ENCODE assay signal across 9 cellular contexts in the genomic region with DNA sequence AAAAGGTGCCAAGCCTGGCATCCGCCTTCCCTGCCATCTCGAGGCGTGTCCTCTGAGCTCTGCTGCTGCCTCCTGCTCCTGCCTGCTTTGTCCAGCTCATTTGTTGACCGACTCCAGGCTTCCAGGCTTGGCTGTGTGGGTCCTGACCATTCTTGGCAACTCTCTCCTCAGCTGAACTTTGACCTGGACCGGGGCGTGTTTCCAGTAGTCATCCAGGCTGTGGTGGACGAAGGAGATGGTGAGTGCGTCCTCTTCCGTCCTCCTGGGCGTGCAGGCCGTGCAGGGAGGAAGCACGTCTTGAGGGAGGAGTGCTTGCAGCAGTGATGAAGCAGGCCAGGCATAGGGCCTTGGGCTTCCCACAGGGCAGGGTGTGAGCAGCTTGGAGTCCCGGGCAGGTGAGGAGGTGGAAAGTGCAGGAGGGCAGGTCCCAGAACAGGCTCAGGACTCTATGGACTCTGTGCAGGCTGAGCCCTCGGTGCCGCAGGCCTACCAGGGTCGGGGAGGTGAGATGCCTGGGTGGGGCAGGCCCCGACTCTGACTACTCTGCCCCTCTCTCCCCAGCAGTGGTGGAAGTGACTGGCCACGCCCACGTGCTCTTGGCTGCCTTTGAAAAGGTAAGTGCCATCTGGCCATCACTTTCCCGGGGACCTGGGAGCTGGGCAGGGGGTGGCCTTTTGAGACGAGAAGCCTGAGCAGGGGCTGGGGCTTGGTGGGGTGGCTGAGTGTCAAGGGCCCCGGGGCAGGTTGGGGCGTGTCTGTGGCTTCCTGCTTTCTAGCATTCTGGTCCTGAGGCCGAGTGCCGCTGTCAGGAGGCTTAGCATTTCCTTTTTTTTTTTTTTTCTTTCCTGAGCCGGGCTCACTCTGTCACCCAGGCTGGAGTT. TPM values are rescaled to one million over a fixed set of nuclear protein-coding genes. Genes with fewer than 3 reads are reported as not detected.
DNase-seq lines count a peak whose midpoint lies in the region; ATAC-seq and TF ChIP-seq lines count a peak whose summit lies in the region.
"Had no signal": no experiment of that assay in that cellular context is flagged by ENCODE, and none has a peak within 500 bp of the region (broad histone marks: within the 10 kb centered on the region; RNA-seq: fewer than 3 reads in every experiment).

No MANE protein-coding gene starts in this region.

- no peak for TF ChIP-seq POLR2A in gastrocnemius medialis (IDR thresholded peaks at IDR 0.05)

- in situ Hi-C loops in gastrocnemius medialis (cut with MboI; ENCODE audit: low sequenced_read_pairs in 4 of 4): no loop called here

- H3K4me1 Mint-ChIP-seq in T-cell: peaks cover 51 to 67% (median 65%) of the 10 kb centered on the region in 3 donors
- H3K4me1 Mint-ChIP-seq in activated naive CD8-positive, alpha-beta T cell treated with anti-CD3 and anti-CD28 coated beads, Interleukin-2, amount 10 ng/mL, durations not matched to agents 7 days and 5 days: peaks cover 43% of the 10 kb centered on the region
- peaks cover 24 to 31% of the 10 kb centered on the region in 2 donors for H3K4me1 Mint-ChIP-seq in natural killer cell

- no peaks in the 10 kb centered on the region for H3K9me3 ChIP-seq in gastrocnemius medialis

- H3K27me3 Mint-ChIP-seq in T-cell (no peaks in the 10 kb centered on the region), natural killer cell (ENCODE audit: low read depth in 2 of 2) (no peaks in the 10 kb centered on the region)
- no peaks in the 10 kb centered on the region for H3K27me3 Mint-ChIP-seq in activated naive CD8-positive, alpha-beta T cell treated with anti-CD3 and anti-CD28 coated beads, Interleukin-2, amount 10 ng/mL, durations not matched to agents 7 days and 5 days

- H3K27me3 ChIP-seq in gastrocnemius medialis: no peaks in the 10 kb centered on the region

- H3K27ac Mint-ChIP-seq in T-cell (peak overlapping the region; percentile 95 to 98), natural killer cell (peak overlapping the region; percentile 22 to 85)
- peak overlapping the region; percentile 95 for H3K27ac Mint-ChIP-seq in activated naive CD8-positive, alpha-beta T cell treated with anti-CD3 and anti-CD28 coated beads, Interleukin-2, amount 10 ng/mL, durations not matched to agents 7 days and 5 days

- H3K36me3 Mint-ChIP-seq in T-cell (peaks cover 7% of the 10 kb centered on the region), natural killer cell (no peaks in the 10 kb centered on the region)
- peaks cover 18% of the 10 kb centered on the region for H3K36me3 Mint-ChIP-seq in activated naive CD8-positive, alpha-beta T cell treated with anti-CD3 and anti-CD28 coated beads, Interleukin-2, amount 10 ng/mL, durations not matched to agents 7 days and 5 days

- H3K4me1 ChIP-seq in gastrocnemius medialis: peaks cover 5 to 11% of the 10 kb centered on the region in 2 donors

- H3K4me3 Mint-ChIP-seq in T-cell (peak overlapping the region; percentile 50 to 72 (median 62)), natural killer cell (peak overlapping the region; percentile 45)
- H3K4me3 Mint-ChIP-seq in activated naive CD8-positive, alpha-beta T cell treated with anti-CD3 and anti-CD28 coated beads, Interleukin-2, amount 10 ng/mL, durations not matched to agents 7 days and 5 days: peak overlapping the region; percentile 70

- H3K36me3 ChIP-seq in gastrocnemius medialis: peaks cover 0 to 36% of the 10 kb centered on the region in 2 donors

- CTCF ChIA-PET in T-cell (lab: Charles Lee): no interaction called here

- peak overlapping the region in 1 of 4 donors; percentile 38 for H3K27ac ChIP-seq in gastrocnemius medialis

- DNase-seq in T-cell: peak in 33 of 34 experiments; percentile 36 to 75 (median 56)
- peak; percentile 79 for DNase-seq in activated naive CD8-positive, alpha-beta T cell treated with anti-CD3 and anti-CD28 coated beads, Interleukin-2, amount 10 ng/mL, durations not matched to agents 7 days and 5 days
- peak; percentile 36 for DNase-seq in natural killer cell
- DNase-seq in NCI-H526 (lab: John Stamatoyannopoulos, UW): no peak
- DNase-seq in LoVo (ENCODE audit: low spot score): no peak
- DNase-seq in gastrocnemius medialis: no peak

- ATAC-seq in GM19463 (IDR thresholded peaks at IDR 0.05; ENCODE audit: unreplicated experiment): peak; percentile 43
- ATAC-seq in T-cell (replicated peaks in 1 of 4): peak; percentile 70 to 86 (median 84)
- ATAC-seq in activated naive CD8-positive, alpha-beta T cell treated with anti-CD3 and anti-CD28 coated beads, Interleukin-2, amount 10 ng/mL, durations not matched to agents 7 days and 5 days (ENCODE audit: low read depth): peak; percentile 72
- peak; percentile 44 to 52 (median 48) for ATAC-seq in natural killer cell
- ATAC-seq in HG02610 (IDR thresholded peaks at IDR 0.05; ENCODE audit: unreplicated experiment): no peak
- ATAC-seq in gastrocnemius medialis: no peak
- ATAC-seq: HCT116 had no signal

- POLR2A ChIA-PET in T-cell (lab: Charles Lee): interaction anchor here in 1 of 2 donors (0.5 kb wide), 1 partner anchor 146 kb away, joined by 10 read pairs; no protein-coding TSS in a partner anchor
- POLR2A ChIA-PET in activated naive CD8-positive, alpha-beta T cell treated with anti-CD3 and anti-CD28 coated beads, Interleukin-2, amount 10 ng/mL, durations not matched to agents 7 days and 5 days (lab: Charles Lee): interaction anchor here (0.6 to 2.0 kb wide), 10 partner anchors 11 to 977 kb away, joined by 3 to 10 read pairs (median 6); a partner anchor contains a TSS

- intact Hi-C loops in natural killer cell (cut with micrococcal nuclease): no loop called here
- intact Hi-C loops in gastrocnemius medialis (cut with DNase I; ENCODE audit: low total_unique reads): no loop called here

- no peak for TF ChIP-seq CTCF in natural killer cell (IDR thresholded peaks at IDR 0.05)
- no peak for TF ChIP-seq CTCF in gastrocnemius medialis (IDR thresholded peaks at IDR 0.05 in 4 of 5, conservative IDR thresholded peaks at IDR 0.05 in 1 of 5)

- H3K9me3 Mint-ChIP-seq in T-cell: no peaks in the 10 kb centered on the region
- no peaks in the 10 kb centered on the region for H3K9me3 Mint-ChIP-seq in activated naive CD8-positive, alpha-beta T cell treated with anti-CD3 and anti-CD28 coated beads, Interleukin-2, amount 10 ng/mL, durations not matched to agents 7 days and 5 days
- no peaks in the 10 kb centered on the region for H3K9me3 Mint-ChIP-seq in natural killer cell

- H3K4me3 ChIP-seq in gastrocnemius medialis: no peak overlapping the region

RNA-seq across cellular contexts. Expression of a gene that starts 28.6 kb away (rescaled TPM):
- 10 to 100 TPM; 53.3 to 64.0 (median 62.2) TPM for total RNA-seq in T-cell
- total RNA-seq in activated naive CD8-positive, alpha-beta T cell treated with anti-CD3 and anti-CD28 coated beads, Interleukin-2, amount 10 ng/mL, durations not matched to agents 7 days and 5 days: 10 to 100 TPM; 40.7 to 42.7 TPM
- 10 to 100 TPM; 30.8 to 39.1 (median 35.0) TPM for total RNA-seq in natural killer cell
- total RNA-seq in gastrocnemius medialis: 10 to 100 TPM in 1 of 4 donors, 1 to 10 TPM in 3; 7.4 to 10.2 (median 8.8) TPM

RNA-seq across cellular contexts. Expression of a gene that starts 40.2 kb away (rescaled TPM):
- total RNA-seq in T-cell: 10 to 100 TPM; 63.1 to 76.8 (median 72.2) TPM
- total RNA-seq in activated naive CD8-positive, alpha-beta T cell treated with anti-CD3 and anti-CD28 coated beads, Interleukin-2, amount 10 ng/mL, durations not matched to agents 7 days and 5 days: 10 to 100 TPM; 84.4 to 91.7 TPM
- 100 to 1,000 TPM; 102 to 106 (median 105) TPM for total RNA-seq in natural killer cell
- total RNA-seq in gastrocnemius medialis: 10 to 100 TPM; 33.8 to 62.9 (median 55.0) TPM

RNA-seq across cellular contexts. Expression of a gene that starts 50.1 kb away (rescaled TPM):
- 10 to 100 TPM; 26.0 to 53.1 (median 47.6) TPM for total RNA-seq in T-cell
- 10 to 100 TPM; 21.3 to 23.7 TPM for total RNA-seq in activated naive CD8-positive, alpha-beta T cell treated with anti-CD3 and anti-CD28 coated beads, Interleukin-2, amount 10 ng/mL, durations not matched to agents 7 days and 5 days
- 10 to 100 TPM; 40.8 to 54.4 (median 53.6) TPM for total RNA-seq in natural killer cell
- 10 to 100 TPM; 13.5 to 19.0 (median 15.4) TPM for total RNA-seq in gastrocnemius medialis

Comparison
In these comparisons a context has a peak if more than half of its experiments do, and no peak if none do; other contexts are left out.
1. ATAC-seq: peak in GM19463 (single experiment), T-cell (4 of 4), activated naive CD8-positive, alpha-beta T cell treated with anti-CD3 and anti-CD28 coated beads, Interleukin-2, amount 10 ng/mL, durations not matched to agents 7 days and 5 days (single experiment) and natural killer cell (3 of 3); none in HG02610 (single experiment) and gastrocnemius medialis (0 of 2).
2. DNase-seq: peak in T-cell (33 of 34), activated naive CD8-positive, alpha-beta T cell treated with anti-CD3 and anti-CD28 coated beads, Interleukin-2, amount 10 ng/mL, durations not matched to agents 7 days and 5 days (single experiment) and natural killer cell (single experiment); none in NCI-H526 (0 of 2), LoVo (single experiment) and gastrocnemius medialis (0 of 2).
3. Peak in every context shown above with its lines, with median percentiles within 50 percentile points of each other: H3K27ac Mint-ChIP-seq and H3K4me3 Mint-ChIP-seq.